15 cellular contexts compared by ENCODE assay signal in genomic region chr18:78883501-78883900, GRCh38.
DNase-seq lines count a peak whose midpoint lies in the region; TF ChIP-seq lines count a peak whose summit lies in the region.
"Had no signal": no experiment of that assay in that cellular context is flagged by ENCODE, and none has a peak within 500 bp of the region (broad histone marks: within the 10 kb centered on the region; RNA-seq: fewer than 3 reads in every experiment).

No MANE protein-coding gene starts in this region.

- DNase-seq in coronary artery (ENCODE audit: low spot score) (peak; percentile 55), ecto neural progenitor cell (ENCODE audit: low spot score) (peak; percentile 10), islet precursor cell (peak; percentile 16), GM13976 (ENCODE audit: low spot score) (no peak), substantia nigra (lab: John Stamatoyannopoulos, UW) (no peak), NCI-H82 (lab: John Stamatoyannopoulos, UW) (no peak)
- DNase-seq: Caco-2; CD4-positive, CD25-positive, alpha-beta regulatory T cell; CD8-positive, alpha-beta T cell; DMS153; DND-41; H9 had no signal

- H3K27ac ChIP-seq in coronary artery (no peak overlapping the region), substantia nigra (ENCODE audit: low read depth, low read length, poor library complexity, severe bottlenecking) (no peak overlapping the region)
- H3K27ac ChIP-seq: BLaER1, C4-2B had no signal

- no peak overlapping the region for H3K4me3 ChIP-seq in coronary artery
- H3K4me3 ChIP-seq: BLaER1, GM23338 had no signal

- in situ Hi-C loops in GM13976 (cut with MboI; ENCODE audit: low sequenced_read_pairs, unreplicated experiment) = no loop called here

- TF ChIP-seq CTCF in coronary artery (IDR thresholded peaks at IDR 0.05) (no peak), GM13976 (IDR thresholded peaks at IDR 0.05; ENCODE audit: borderline replicate concordance, control extremely low read depth, extremely low read depth, insufficient read depth, missing control alignments) (no peak)

Comparison
In these comparisons a context has a peak if more than half of its experiments do, and no peak if none do; other contexts are left out.
1. DNase-seq: peak in coronary artery (single experiment), ecto neural progenitor cell (single experiment) and islet precursor cell (single experiment); none in GM13976 (single experiment), substantia nigra (0 of 49) and NCI-H82 (single experiment).